Comparison of ENCODE assay signal across 8 cellular contexts in genomic region chr7:142391191-142391992, GRCh38.
DNase-seq lines count a peak whose midpoint lies in the region; ATAC-seq and TF ChIP-seq lines count a peak whose summit lies in the region.

No MANE protein-coding gene starts in this region.

- H3K4me3 ChIP-seq in DND-41 (ENCODE audit: low read depth in 1 of 2, low read length in 2 of 2) = no peak overlapping the region

- peak overlapping the region; percentile 12; the same call in 1 of the 2 replicates for H3K4me2 ChIP-seq in DND-41 (ENCODE audit: insufficient read depth, low read length)

- peak overlapping the region; percentile 97 for H3K27ac ChIP-seq in DND-41 (ENCODE audit: low read length)

- H2AFZ ChIP-seq in DND-41 (ENCODE audit: low read depth, low read length) = no peak overlapping the region

- H4K20me1 ChIP-seq in DND-41 (ENCODE audit: insufficient read depth, low read length) = no peaks in the 10 kb centered on the region

- peak; percentile 81 for TF ChIP-seq CTCF in DND-41 (IDR thresholded peaks at IDR 0.05; ENCODE audit: borderline replicate concordance, extremely low read depth, low read length, poor library complexity, severe bottlenecking)

- no peaks in the 10 kb centered on the region for H3K27me3 ChIP-seq in DND-41 (ENCODE audit: insufficient read depth, low read length, poor library complexity)

- ATAC-seq in DND-41 (ENCODE audit: insufficient read depth, low read depth) (peak; percentile 71), HG03108 (IDR thresholded peaks at IDR 0.05; ENCODE audit: unreplicated experiment) (no peak), HG02973 (IDR thresholded peaks at IDR 0.05; ENCODE audit: unreplicated experiment) (no peak)

- H3K9me3 ChIP-seq in DND-41 (ENCODE audit: insufficient read depth, low read length, severe bottlenecking) = no peaks in the 10 kb centered on the region

- H3K36me3 ChIP-seq in DND-41 (ENCODE audit: insufficient read depth, low read length) = no peaks in the 10 kb centered on the region

- peaks cover 19% of the 10 kb centered on the region for H3K79me2 ChIP-seq in DND-41 (ENCODE audit: insufficient read depth, low read length)

- peak overlapping the region; percentile 90 for H3K9ac ChIP-seq in DND-41 (ENCODE audit: low read depth, low read length)

- peaks cover 65% of the 10 kb centered on the region for H3K4me1 ChIP-seq in DND-41 (ENCODE audit: insufficient read depth, low read length)

- peak; percentile 82 for DNase-seq in DND-41
- DNase-seq in Kasumi-1 (lab: John Stamatoyannopoulos, UW) = peak; percentile 68
- DNase-seq in activated T-cell treated with anti-CD3 and anti-CD28 coated beads for 24 hours (ENCODE audit: low read depth) = peak; percentile 26
- peak; percentile 67 for DNase-seq in iPS-NIHi11 (ENCODE audit: low spot score)
- no peak for DNase-seq in LoVo (ENCODE audit: low spot score)
- no peak for DNase-seq in NCI-H2227 (lab: John Stamatoyannopoulos, UW; ENCODE audit: unreplicated experiment)

Comparison
In these comparisons a context has a peak if more than half of its experiments do, and no peak if none do; other contexts are left out.
1. DNase-seq: peak in DND-41 (single experiment), Kasumi-1 (2 of 2), activated T-cell treated with anti-CD3 and anti-CD28 coated beads for 24 hours (single experiment) and iPS-NIHi11 (single experiment); none in LoVo (single experiment) and NCI-H2227 (single experiment).